12 cellular contexts compared by ENCODE assay signal in genomic region chr4:75547647-75548387, GRCh38. TPM values are rescaled to one million over a fixed set of nuclear protein-coding genes. Genes with fewer than 3 reads are reported as not detected.
DNase-seq lines count a peak whose midpoint lies in the region; ATAC-seq and TF ChIP-seq lines count a peak whose summit lies in the region.
"Had no signal": no experiment of that assay in that cellular context is flagged by ENCODE, and none has a peak within 500 bp of the region (broad histone marks: within the 10 kb centered on the region; RNA-seq: fewer than 3 reads in every experiment).

No MANE protein-coding gene starts in this region.

- peak overlapping the region; percentile 26; the same call in 1 of the 2 replicates for H3K27ac ChIP-seq in MM.1S (ENCODE audit: low read length)

- intact Hi-C loops in Calu3 (cut with micrococcal nuclease; ENCODE audit: unreplicated experiment), result no loop called here

- no peak overlapping the region; the same call in 1 of the 2 replicates for H2AFZ ChIP-seq in MM.1S (ENCODE audit: low read length)

- no peaks in the 10 kb centered on the region for H3K27me3 Mint-ChIP-seq in Calu3 (ENCODE audit: unreplicated experiment)
- H3K27me3 Mint-ChIP-seq: activated CD4-positive, alpha-beta memory T cell treated with anti-CD3 and anti-CD28 coated beads, Interleukin-2, amount 10 ng/mL, durations not matched to agents 7 days and 5 days; stimulated activated memory B cell treated with anti-CD40 and anti-IgM and Interleukin-4, amounts not matched to agents 10 μg/mL and 1 μg/mL and 100 μg/mL, for 72 hours had no signal

- CTCF ChIA-PET in Calu3 (lab: Charles Lee), result interaction anchor here (0.6 kb wide), 1 partner anchor 29 kb away, joined by 3 read pairs; no protein-coding TSS in a partner anchor

- no peak overlapping the region for H3K4me3 Mint-ChIP-seq in Calu3 (ENCODE audit: low read depth, unreplicated experiment)
- H3K4me3 Mint-ChIP-seq: activated CD4-positive, alpha-beta memory T cell treated with anti-CD3 and anti-CD28 coated beads, Interleukin-2, amount 10 ng/mL, durations not matched to agents 7 days and 5 days; stimulated activated memory B cell treated with anti-CD40 and anti-IgM and Interleukin-4, amounts not matched to agents 10 μg/mL and 1 μg/mL and 100 μg/mL, for 72 hours had no signal

- no peaks in the 10 kb centered on the region for H3K36me3 ChIP-seq in MM.1S (replicated peaks; ENCODE audit: insufficient read depth, low read length)

- H3K4me2 ChIP-seq in MM.1S (ENCODE audit: low read depth, low read length), result peak overlapping the region; percentile 24

- no peaks in the 10 kb centered on the region for H3K9me2 ChIP-seq in MM.1S (replicated peaks; ENCODE audit: insufficient read depth, low read length)

- H3K4me3 ChIP-seq in MM.1S (ENCODE audit: low read length), result no peak overlapping the region

- no peak overlapping the region for H3K9ac ChIP-seq in MM.1S (ENCODE audit: low read length)

- H3K4me1 Mint-ChIP-seq in Calu3 (ENCODE audit: low read depth, unreplicated experiment), result peaks cover 10% of the 10 kb centered on the region
- H3K4me1 Mint-ChIP-seq: stimulated activated memory B cell treated with anti-CD40 and anti-IgM and Interleukin-4, amounts not matched to agents 10 μg/mL and 1 μg/mL and 100 μg/mL, for 72 hours had no signal

- no peak for TF ChIP-seq CTCF in Calu3 (IDR thresholded peaks at IDR 0.05; ENCODE audit: unreplicated experiment)
- no peak for TF ChIP-seq CTCF in MM.1S (IDR thresholded peaks at IDR 0.05; ENCODE audit: low read length)

- no peaks in the 10 kb centered on the region for H3F3A ChIP-seq in MM.1S (ENCODE audit: insufficient read depth, low read length)

- H4K20me1 ChIP-seq in MM.1S (ENCODE audit: insufficient read depth, low read length), result no peaks in the 10 kb centered on the region

- H3K9me3 Mint-ChIP-seq in Calu3 (ENCODE audit: low read depth, unreplicated experiment), result no peaks in the 10 kb centered on the region
- H3K9me3 Mint-ChIP-seq: activated CD4-positive, alpha-beta memory T cell treated with anti-CD3 and anti-CD28 coated beads, Interleukin-2, amount 10 ng/mL, durations not matched to agents 7 days and 5 days; stimulated activated memory B cell treated with anti-CD40 and anti-IgM and Interleukin-4, amounts not matched to agents 10 μg/mL and 1 μg/mL and 100 μg/mL, for 72 hours had no signal

- peak; percentile 37 for DNase-seq in Calu3
- peak; percentile 61 for DNase-seq in MM.1S
- DNase-seq in fibroblast of gingiva (ENCODE audit: low read depth), result peak; percentile 4
- DNase-seq in mucosa of gallbladder (ENCODE audit: low spot score), result peak; percentile 27
- no peak for DNase-seq in NCI-H2081 treated with DMSO at 0.1 percent for 48 hours (lab: John Stamatoyannopoulos, UW)
- DNase-seq in HCEC 1CT, result no peak
- DNase-seq in NCI-H2171 treated with DMSO at 0.1 percent for 48 hours (lab: John Stamatoyannopoulos, UW), result no peak
- DNase-seq: activated CD4-positive, alpha-beta memory T cell treated with anti-CD3 and anti-CD28 coated beads, Interleukin-2, amount 10 ng/mL, durations not matched to agents 7 days and 5 days; NCI-H1092 treated with DMSO at 0.1 percent for 48 hours had no signal

- no peaks in the 10 kb centered on the region for H3K27me3 ChIP-seq in MM.1S (replicated peaks; ENCODE audit: insufficient read depth, low read length)

- H3K36me3 Mint-ChIP-seq in Calu3 (ENCODE audit: insufficient read depth, unreplicated experiment), result no peaks in the 10 kb centered on the region
- H3K36me3 Mint-ChIP-seq: stimulated activated memory B cell treated with anti-CD40 and anti-IgM and Interleukin-4, amounts not matched to agents 10 μg/mL and 1 μg/mL and 100 μg/mL, for 72 hours had no signal

- 0 out of 2 replicates have a peak, but pooled peaks cover 8% of the 10 kb centered on the region for H3K4me1 ChIP-seq in MM.1S (ENCODE audit: low read length)

- no peaks in the 10 kb centered on the region for H3K9me3 ChIP-seq in MM.1S (replicated peaks; ENCODE audit: insufficient read depth, low read length)

- H3K79me2 ChIP-seq in MM.1S (ENCODE audit: low read length), result no peaks in the 10 kb centered on the region

- H3K27ac Mint-ChIP-seq in Calu3 (ENCODE audit: unreplicated experiment), result no peak overlapping the region
- H3K27ac Mint-ChIP-seq: activated CD4-positive, alpha-beta memory T cell treated with anti-CD3 and anti-CD28 coated beads, Interleukin-2, amount 10 ng/mL, durations not matched to agents 7 days and 5 days; stimulated activated memory B cell treated with anti-CD40 and anti-IgM and Interleukin-4, amounts not matched to agents 10 μg/mL and 1 μg/mL and 100 μg/mL, for 72 hours had no signal

- no TSS peak for BruUV-seq in Calu3 (replicated peaks; lab: Mats Ljungman, UMichigan)

- ATAC-seq in GM18907 (IDR thresholded peaks at IDR 0.05; ENCODE audit: unreplicated experiment), result no peak
- ATAC-seq: esophagus mucosa; stimulated activated memory B cell treated with anti-CD40 and anti-IgM and Interleukin-4, amounts not matched to agents 10 μg/mL and 1 μg/mL and 100 μg/mL, for 72 hours had no signal

RNA-seq across cellular contexts. Expression of gene ODAPH, which starts 8.0 kb away (rescaled TPM):
- not detected in 2 replicates for total RNA-seq in Calu3 (2022)
- not detected for total RNA-seq in mucosa of gallbladder

RNA-seq across cellular contexts. Expression of gene THAP6, which starts 33.5 kb away (rescaled TPM):
- total RNA-seq in Calu3 (2022) (10.9 and 11.6 TPM in 2 replicates), mucosa of gallbladder (15.3 TPM)

RNA-seq across cellular contexts. Expression of gene RCHY1, which starts 33.6 kb away (rescaled TPM):
- total RNA-seq in Calu3 (2022) (12.5 and 12.9 TPM in 2 replicates), mucosa of gallbladder (26.1 TPM)

Comparison
In these comparisons a context has a peak if more than half of its experiments do, and no peak if none do; other contexts are left out.
1. DNase-seq: peak in Calu3 (single experiment), MM.1S (single experiment), fibroblast of gingiva (single experiment) and mucosa of gallbladder (single experiment); none in NCI-H2081 treated with DMSO at 0.1 percent for 48 hours (single experiment), HCEC 1CT (single experiment) and NCI-H2171 treated with DMSO at 0.1 percent for 48 hours (single experiment).